In the genomic region with DNA sequence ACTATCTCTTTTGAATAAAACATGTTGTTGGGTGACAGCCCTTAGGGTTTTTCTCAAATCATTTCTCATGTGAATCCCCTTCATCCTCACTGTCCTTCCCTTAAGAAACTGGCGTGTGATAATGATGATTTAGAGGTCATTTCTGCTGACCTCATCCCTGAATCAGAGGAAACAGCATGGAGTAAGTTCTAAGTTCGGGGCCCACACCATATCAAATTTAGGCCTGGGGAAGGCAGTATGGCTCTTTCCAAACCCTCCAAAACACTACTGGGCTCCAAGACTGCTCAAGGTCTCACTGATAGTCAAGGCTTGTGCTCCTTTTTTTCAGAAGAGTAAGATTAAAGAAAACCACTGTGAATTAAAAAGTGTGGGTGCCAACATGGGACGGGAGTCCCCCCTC, we compare ENCODE assay signal across 1 cellular context.
TF ChIP-seq lines count a peak whose summit lies in the region.

No MANE protein-coding gene starts in this region.

TF ChIP-seq in A549, 52 proteins besides CTCF, POLR2A, EP300 and RAD21 (continued from another document):
- TF ChIP-seq JUNB (IDR thresholded peaks at IDR 0.05): no peak
- TF ChIP-seq ZFP36 (IDR thresholded peaks at IDR 0.05; ENCODE audit: borderline replicate concordance, partially characterized antibody): no peak
- TF ChIP-seq FOXS1 (CRISPR knock-in tag; IDR thresholded peaks at IDR 0.05): no peak
- TF ChIP-seq RFX5 (IDR thresholded peaks at IDR 0.05): no peak
- no peak for TF ChIP-seq ZSCAN20 (CRISPR knock-in tag; IDR thresholded peaks at IDR 0.05)
